In the genomic region with DNA sequence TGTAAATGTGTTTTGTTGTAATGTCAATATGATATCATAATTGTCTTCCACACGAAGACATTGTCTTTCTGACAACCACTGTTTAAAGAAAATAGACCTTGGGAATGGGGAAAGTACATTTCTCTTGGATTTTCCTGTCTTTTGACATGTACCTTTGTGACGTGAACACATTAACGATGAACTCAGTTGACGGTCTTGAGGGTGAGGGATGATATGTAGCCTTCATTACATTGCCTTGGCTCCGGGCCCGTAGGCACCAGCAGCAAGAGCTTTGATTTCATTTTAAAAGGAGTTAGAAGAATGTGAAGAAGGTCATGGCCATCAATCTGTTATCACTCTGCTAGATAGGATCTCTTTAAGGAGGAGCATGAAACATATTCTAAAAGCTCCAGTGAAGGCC, we compare ENCODE assay signal across 25 cellular contexts.
"Had no signal": no experiment of that assay in that cellular context is flagged by ENCODE, and none has a peak within 500 bp of the region (broad histone marks: within the 10 kb centered on the region; RNA-seq: fewer than 3 reads in every experiment).

No MANE protein-coding gene starts in this region.

- H3K4me1 Mint-ChIP-seq: activated CD4-positive, alpha-beta T cell treated with anti-CD3 and anti-CD28 coated beads for 36 hours had no signal

- H3K4me3 Mint-ChIP-seq: activated CD4-positive, alpha-beta T cell treated with anti-CD3 and anti-CD28 coated beads for 36 hours; activated naive CD8-positive, alpha-beta T cell; endodermal cell; natural killer cell treated with Interleukin-12 subunit alpha and Interleukin-12 subunit beta and Interleukin-15 and Interleukin-18, amount 100 ng/mL, for 72 hours had no signal

- FAIRE-seq: islet of Langerhans had no signal

- H3K4me1 ChIP-seq: esophagus muscularis mucosa, foreskin keratinocyte, heart left ventricle, left ventricle myocardium inferior, prostate gland, sigmoid colon, tibial nerve, uterus had no signal

- H3K9me3 ChIP-seq: body of pancreas, esophagus muscularis mucosa, mucosa of descending colon, neutrophil, prostate gland, tibial nerve, uterus had no signal

- H3K36me3 Mint-ChIP-seq: activated naive CD8-positive, alpha-beta T cell; natural killer cell treated with Interleukin-12 subunit alpha and Interleukin-12 subunit beta and Interleukin-15 and Interleukin-18, amount 100 ng/mL, for 72 hours had no signal

- H3K9me3 Mint-ChIP-seq: endodermal cell; natural killer cell treated with Interleukin-12 subunit alpha and Interleukin-12 subunit beta and Interleukin-15 and Interleukin-18, amount 100 ng/mL, for 72 hours had no signal

- H3K27ac Mint-ChIP-seq: activated CD4-positive, alpha-beta T cell treated with anti-CD3 and anti-CD28 coated beads for 36 hours; activated naive CD8-positive, alpha-beta T cell; endodermal cell; natural killer cell treated with Interleukin-12 subunit alpha and Interleukin-12 subunit beta and Interleukin-15 and Interleukin-18, amount 100 ng/mL, for 72 hours had no signal

- H3K27ac ChIP-seq: body of pancreas, esophagus muscularis mucosa, foreskin keratinocyte, heart left ventricle, left ventricle myocardium inferior, neutrophil, prostate gland, sigmoid colon, tibial nerve, uterus had no signal

- ATAC-seq: activated CD4-positive, alpha-beta T cell treated with anti-CD3 and anti-CD28 coated beads for 36 hours; body of pancreas; foreskin keratinocyte; heart left ventricle; mucosa of descending colon; natural killer cell treated with Interleukin-12 subunit alpha and Interleukin-12 subunit beta and Interleukin-15 and Interleukin-18, amount 100 ng/mL, for 72 hours had no signal

- DNase-seq: activated CD4-positive, alpha-beta T cell treated with anti-CD3 and anti-CD28 coated beads for 36 hours; activated CD4-positive, CD25-positive, alpha-beta regulatory T cell; activated effector memory CD4-positive, alpha-beta T cell treated with Interleukin-2 at 50 U/mL for 16 hours; activated naive CD4-positive, alpha-beta T cell treated with Interleukin-2 at 50 U/mL for 16 hours; anterior cingulate cortex; body of pancreas; caudate nucleus; endodermal cell; foreskin keratinocyte; heart left ventricle; left ventricle myocardium inferior; mesendoderm; mucosa of descending colon; retina; sigmoid colon; stimulated activated naive CD4-positive, alpha-beta T cell; uterus had no signal

- H3K4me3 ChIP-seq: body of pancreas, esophagus muscularis mucosa, heart left ventricle, left ventricle myocardium inferior, lung, mucosa of descending colon, prostate gland, sigmoid colon, tibial nerve, uterus had no signal

- H3K36me3 ChIP-seq: esophagus muscularis mucosa, heart left ventricle, left ventricle myocardium inferior, neutrophil, prostate gland, sigmoid colon, tibial nerve, uterus had no signal

- H3K27me3 ChIP-seq: body of pancreas, esophagus muscularis mucosa, foreskin keratinocyte, sigmoid colon, tibial nerve, uterus had no signal
